In the genomic region with DNA sequence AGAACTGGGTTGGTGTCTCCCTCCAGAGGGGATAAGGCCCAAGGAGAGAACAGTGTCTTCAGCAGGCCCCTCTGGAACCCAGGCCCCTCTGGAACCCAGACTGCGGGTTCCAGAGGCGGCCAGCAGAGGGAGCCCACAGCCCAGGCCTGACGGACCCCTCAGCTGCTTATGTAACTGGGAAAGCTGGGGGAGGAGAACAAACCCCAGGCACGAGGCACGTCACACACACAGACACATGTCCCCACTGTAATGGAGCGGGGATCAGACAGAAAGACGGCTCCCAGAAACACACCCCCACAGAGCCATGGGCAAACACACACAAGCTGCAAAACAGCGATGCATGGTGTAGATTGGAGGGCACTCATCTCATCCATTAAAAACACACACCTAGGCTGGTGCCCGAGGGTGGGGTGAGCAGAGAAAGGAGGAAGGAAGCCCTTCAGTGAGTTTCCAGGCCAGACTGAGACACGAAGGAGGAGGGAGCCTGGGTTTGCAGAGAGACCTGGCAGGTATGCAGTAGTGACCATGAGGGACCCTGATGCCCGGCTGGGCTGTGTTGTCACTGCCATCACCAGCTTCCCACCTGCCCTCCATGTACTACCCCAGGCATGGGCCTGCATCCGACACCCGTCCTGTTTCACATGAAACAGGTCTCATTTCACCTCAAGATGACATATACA, we compare ENCODE assay signal across 1 cellular context.
A peak's percentile ranks its signal among the peaks of the same experiment; 100 is the strongest.
TF ChIP-seq lines count a peak whose summit lies in the region.

No MANE protein-coding gene starts in this region.

TF ChIP-seq in SK-N-SH, 30 proteins besides CTCF, POLR2A, EP300 and RAD21 (continued from another document):
- TF ChIP-seq, protein P1, sequence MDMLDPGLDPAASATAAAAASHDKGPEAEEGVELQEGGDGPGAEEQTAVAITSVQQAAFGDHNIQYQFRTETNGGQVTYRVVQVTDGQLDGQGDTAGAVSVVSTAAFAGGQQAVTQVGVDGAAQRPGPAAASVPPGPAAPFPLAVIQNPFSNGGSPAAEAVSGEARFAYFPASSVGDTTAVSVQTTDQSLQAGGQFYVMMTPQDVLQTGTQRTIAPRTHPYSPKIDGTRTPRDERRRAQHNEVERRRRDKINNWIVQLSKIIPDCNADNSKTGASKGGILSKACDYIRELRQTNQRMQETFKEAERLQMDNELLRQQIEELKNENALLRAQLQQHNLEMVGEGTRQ (IDR thresholded peaks at IDR 0.05; ENCODE audit: borderline replicate concordance, low read depth, low read length): no peak
- TF ChIP-seq, protein P2, sequence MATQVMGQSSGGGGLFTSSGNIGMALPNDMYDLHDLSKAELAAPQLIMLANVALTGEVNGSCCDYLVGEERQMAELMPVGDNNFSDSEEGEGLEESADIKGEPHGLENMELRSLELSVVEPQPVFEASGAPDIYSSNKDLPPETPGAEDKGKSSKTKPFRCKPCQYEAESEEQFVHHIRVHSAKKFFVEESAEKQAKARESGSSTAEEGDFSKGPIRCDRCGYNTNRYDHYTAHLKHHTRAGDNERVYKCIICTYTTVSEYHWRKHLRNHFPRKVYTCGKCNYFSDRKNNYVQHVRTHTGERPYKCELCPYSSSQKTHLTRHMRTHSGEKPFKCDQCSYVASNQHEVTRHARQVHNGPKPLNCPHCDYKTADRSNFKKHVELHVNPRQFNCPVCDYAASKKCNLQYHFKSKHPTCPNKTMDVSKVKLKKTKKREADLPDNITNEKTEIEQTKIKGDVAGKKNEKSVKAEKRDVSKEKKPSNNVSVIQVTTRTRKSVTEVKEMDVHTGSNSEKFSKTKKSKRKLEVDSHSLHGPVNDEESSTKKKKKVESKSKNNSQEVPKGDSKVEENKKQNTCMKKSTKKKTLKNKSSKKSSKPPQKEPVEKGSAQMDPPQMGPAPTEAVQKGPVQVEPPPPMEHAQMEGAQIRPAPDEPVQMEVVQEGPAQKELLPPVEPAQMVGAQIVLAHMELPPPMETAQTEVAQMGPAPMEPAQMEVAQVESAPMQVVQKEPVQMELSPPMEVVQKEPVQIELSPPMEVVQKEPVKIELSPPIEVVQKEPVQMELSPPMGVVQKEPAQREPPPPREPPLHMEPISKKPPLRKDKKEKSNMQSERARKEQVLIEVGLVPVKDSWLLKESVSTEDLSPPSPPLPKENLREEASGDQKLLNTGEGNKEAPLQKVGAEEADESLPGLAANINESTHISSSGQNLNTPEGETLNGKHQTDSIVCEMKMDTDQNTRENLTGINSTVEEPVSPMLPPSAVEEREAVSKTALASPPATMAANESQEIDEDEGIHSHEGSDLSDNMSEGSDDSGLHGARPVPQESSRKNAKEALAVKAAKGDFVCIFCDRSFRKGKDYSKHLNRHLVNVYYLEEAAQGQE (IDR thresholded peaks at IDR 0.05; ENCODE audit: low read depth, low read length): 0 out of 2 replicates have a peak, but pooled peaks have one; percentile 24
- TF ChIP-seq MXI1 (IDR thresholded peaks at IDR 0.05; ENCODE audit: low read depth, low read length) (peak; percentile 96), POLR2AphosphoS5 (IDR thresholded peaks at IDR 0.05; ENCODE audit: low read depth, low read length) (no peak), GABPA (IDR thresholded peaks at IDR 0.05; ENCODE audit: low read depth) (no peak), NFIC (IDR thresholded peaks at IDR 0.05; ENCODE audit: borderline replicate concordance) (no peak), TAF1 (IDR thresholded peaks at IDR 0.05; ENCODE audit: borderline replicate concordance, low read depth, low read length) (no peak), RFX5 (IDR thresholded peaks at IDR 0.05; ENCODE audit: low read length) (peak; percentile 71; the same call in 1 of the 2 replicates), RCOR1 (IDR thresholded peaks at IDR 0.05; ENCODE audit: low read length) (peak; percentile 32; the same call in 1 of the 2 replicates), GATA2 (CRISPR knock-in tag; IDR thresholded peaks at IDR 0.05) (no peak), SMC3 (IDR thresholded peaks at IDR 0.05; ENCODE audit: low read depth, low read length) (peak; percentile 90), FOSL2 (IDR thresholded peaks at IDR 0.05; ENCODE audit: borderline replicate concordance, low read depth) (no peak), SIN3A (IDR thresholded peaks at IDR 0.05; ENCODE audit: borderline replicate concordance, low read depth, low read length) (peak; percentile 65; the same call in 1 of the 2 replicates), FOXJ3 (CRISPR knock-in tag; IDR thresholded peaks at IDR 0.05) (0 out of 2 replicates have a peak, but pooled peaks have one; percentile 36), TEAD4 (IDR thresholded peaks at IDR 0.05; ENCODE audit: borderline replicate concordance, insufficient read depth) (no peak), CHD2 (IDR thresholded peaks at IDR 0.05; ENCODE audit: low read length, partially characterized antibody) (peak; percentile 75)
- TF ChIP-seq, protein P3, sequence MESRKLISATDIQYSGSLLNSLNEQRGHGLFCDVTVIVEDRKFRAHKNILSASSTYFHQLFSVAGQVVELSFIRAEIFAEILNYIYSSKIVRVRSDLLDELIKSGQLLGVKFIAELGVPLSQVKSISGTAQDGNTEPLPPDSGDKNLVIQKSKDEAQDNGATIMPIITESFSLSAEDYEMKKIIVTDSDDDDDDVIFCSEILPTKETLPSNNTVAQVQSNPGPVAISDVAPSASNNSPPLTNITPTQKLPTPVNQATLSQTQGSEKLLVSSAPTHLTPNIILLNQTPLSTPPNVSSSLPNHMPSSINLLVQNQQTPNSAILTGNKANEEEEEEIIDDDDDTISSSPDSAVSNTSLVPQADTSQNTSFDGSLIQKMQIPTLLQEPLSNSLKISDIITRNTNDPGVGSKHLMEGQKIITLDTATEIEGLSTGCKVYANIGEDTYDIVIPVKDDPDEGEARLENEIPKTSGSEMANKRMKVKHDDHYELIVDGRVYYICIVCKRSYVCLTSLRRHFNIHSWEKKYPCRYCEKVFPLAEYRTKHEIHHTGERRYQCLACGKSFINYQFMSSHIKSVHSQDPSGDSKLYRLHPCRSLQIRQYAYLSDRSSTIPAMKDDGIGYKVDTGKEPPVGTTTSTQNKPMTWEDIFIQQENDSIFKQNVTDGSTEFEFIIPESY (IDR thresholded peaks at IDR 0.05; ENCODE audit: borderline replicate concordance, low read depth): no peak
- TF ChIP-seq, protein P4, sequence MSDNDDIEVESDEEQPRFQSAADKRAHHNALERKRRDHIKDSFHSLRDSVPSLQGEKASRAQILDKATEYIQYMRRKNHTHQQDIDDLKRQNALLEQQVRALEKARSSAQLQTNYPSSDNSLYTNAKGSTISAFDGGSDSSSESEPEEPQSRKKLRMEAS (IDR thresholded peaks at IDR 0.05; ENCODE audit: low read depth): peak; percentile 77; the same call in 1 of the 2 replicates
